In the genomic region with DNA sequence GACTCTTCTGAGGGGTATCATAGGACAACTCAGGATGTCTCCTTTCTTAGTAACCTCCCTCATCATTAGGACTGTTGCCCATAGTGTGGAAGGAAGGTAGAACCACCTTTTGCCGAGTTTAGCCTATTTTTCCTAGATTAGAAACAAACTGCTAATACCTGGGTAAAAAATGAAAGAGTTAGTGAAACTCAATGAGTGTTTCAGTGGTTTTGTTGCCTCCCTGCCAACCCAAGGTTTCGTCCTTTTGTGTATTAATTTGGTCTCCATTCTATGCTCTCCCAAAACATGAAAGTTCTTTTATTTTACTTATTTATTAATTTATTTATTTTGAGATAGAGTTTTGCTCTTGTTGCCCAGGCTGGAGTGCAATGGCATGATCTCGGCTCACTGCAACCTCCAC, we compare ENCODE assay signal across 19 cellular contexts.
"Had no signal": no experiment of that assay in that cellular context is flagged by ENCODE, and none has a peak within 500 bp of the region (broad histone marks: within the 10 kb centered on the region; RNA-seq: fewer than 3 reads in every experiment).

No MANE protein-coding gene starts in this region.

- H3K9me3 ChIP-seq: MG63, SK-N-SH had no signal

- H3K27ac ChIP-seq: HL-60 had no signal

- H3K36me3 ChIP-seq: MG63 had no signal

- H3K27me3 ChIP-seq: MG63 had no signal

- DNase-seq: KBM-7; MG63; NCI-H1092 treated with DMSO at 0.1 percent for 48 hours; NCI-H1436; NCI-H187; NCI-H2029; NCI-H2081 treated with DMSO at 0.1 percent for 48 hours; NCI-H2171; NCI-H226; NCI-H446; NCI-H510A; NCI-H524 treated with DMSO at 0.1 percent for 48 hours; NCI-H69; NCI-H774; NK-92 treated with Interleukin-12 subunit alpha and Interleukin-12 subunit beta, amount 100 ng/mL, for 24 hours; RPMI8226; SHP77; SK-N-SH had no signal

- H3K4me3 ChIP-seq: MG63 had no signal

- H3K9ac ChIP-seq: SK-N-SH had no signal

- H3K4me2 ChIP-seq: SK-N-SH had no signal
